ENCODE assay signal across 19 cellular contexts in genomic region chr12:128968668-128969067, GRCh38.
DNase-seq lines count a peak whose midpoint lies in the region; TF ChIP-seq lines count a peak whose summit lies in the region.
"Had no signal": no experiment of that assay in that cellular context is flagged by ENCODE, and none has a peak within 500 bp of the region (broad histone marks: within the 10 kb centered on the region; RNA-seq: fewer than 3 reads in every experiment).

No MANE protein-coding gene starts in this region.

- peak in 2 of 3 experiments; percentile 56 to 68 for DNase-seq in NCI-H1417 (lab: John Stamatoyannopoulos, UW)
- no peak for DNase-seq in NCI-H1417 treated with DMSO at 0.1 percent for 48 hours (lab: John Stamatoyannopoulos, UW)
- peak; percentile 24 for DNase-seq in COR-L47 (lab: John Stamatoyannopoulos, UW)
- DNase-seq in glutamatergic neuron, result no peak
- DNase-seq in stimulated activated CD4-positive, alpha-beta T cell treated with anti-CD3 and anti-CD28 coated beads, Interleukin-15, amount 100 ng/mL, for 24 hours, result no peak
- DNase-seq in dermis blood vessel endothelial cell, result no peak
- no peak for DNase-seq in endodermal cell
- DNase-seq: activated T-cell treated with anti-CD3 and anti-CD28 coated beads, Interleukin-2, amount 50 U/mL, for 1 hour; effector CD8-positive, alpha-beta T cell; MM.1S; NCI-H2029 treated with DMSO at 0.1 percent for 48 hours; psoas muscle; T-helper 17 cell had no signal

- H3K4me3 Mint-ChIP-seq in glutamatergic neuron (ENCODE audit: unreplicated experiment), result peak overlapping the region; percentile 16
- H3K4me3 Mint-ChIP-seq in endodermal cell, result no peak overlapping the region
- H3K4me3 Mint-ChIP-seq: T-helper 17 cell had no signal

- peaks cover 14% of the 10 kb centered on the region for H3K36me3 Mint-ChIP-seq in glutamatergic neuron (ENCODE audit: unreplicated experiment)
- H3K36me3 Mint-ChIP-seq in endodermal cell (ENCODE audit: low read depth), result peaks cover 15% of the 10 kb centered on the region

- WGBS in endodermal cell (ENCODE audit: insufficient coverage in 1 of 2, insufficient read length in 1 of 2), 2 experiments, result 49 to 81% methylated on average over 4 to 8 of the region's 8 CpGs

- H3K4me1 Mint-ChIP-seq in glutamatergic neuron (ENCODE audit: low read depth, unreplicated experiment), result peaks cover 9% of the 10 kb centered on the region
- H3K4me1 Mint-ChIP-seq in endodermal cell, result peaks cover 27% of the 10 kb centered on the region

- H3K9me3 ChIP-seq in endodermal cell (ENCODE audit: control insufficient read depth, low read length), result no peaks in the 10 kb centered on the region
- H3K9me3 ChIP-seq: adrenal gland had no signal

- no peaks in the 10 kb centered on the region for H3K27me3 ChIP-seq in KMS-11 (ENCODE audit: insufficient read depth, low read depth)
- no peaks in the 10 kb centered on the region for H3K27me3 ChIP-seq in endodermal cell (ENCODE audit: control insufficient read depth, insufficient read depth, low read length, poor library complexity, severe bottlenecking)

- H3K27ac Mint-ChIP-seq in glutamatergic neuron (ENCODE audit: unreplicated experiment), result no peak overlapping the region
- no peak overlapping the region for H3K27ac Mint-ChIP-seq in endodermal cell
- H3K27ac Mint-ChIP-seq: T-helper 17 cell had no signal

- no peak overlapping the region for H3K9ac ChIP-seq in KMS-11
- H3K9ac ChIP-seq in endodermal cell (ENCODE audit: extremely low read depth, low read length, poor library complexity, severe bottlenecking), result no peak overlapping the region

- H3K27ac ChIP-seq in KMS-11 (no peak overlapping the region), endodermal cell (ENCODE audit: low read depth, low read length) (no peak overlapping the region)
- H3K27ac ChIP-seq: adrenal gland, brain microvascular endothelial cell, psoas muscle, RWPE1, upper lobe of left lung had no signal

- no peak overlapping the region for H3K4me2 ChIP-seq in KMS-11

- H3K4me1 ChIP-seq in KMS-11 (ENCODE audit: low read depth, poor library complexity, severe bottlenecking), result no peaks in the 10 kb centered on the region
- H3K4me1 ChIP-seq in endodermal cell (ENCODE audit: control insufficient read depth, insufficient read depth, low read length), result peaks cover 13% of the 10 kb centered on the region
- H3K4me1 ChIP-seq: adrenal gland, psoas muscle, upper lobe of left lung had no signal

- H3K9me3 Mint-ChIP-seq in glutamatergic neuron (ENCODE audit: unreplicated experiment) (peaks cover 16% of the 10 kb centered on the region), endodermal cell (peaks cover 11% of the 10 kb centered on the region)

- 0 out of 2 replicates have a peak overlapping the region, but pooled peaks have one; percentile 48 for H2AFZ ChIP-seq in KMS-11 (ENCODE audit: low read depth)

- peaks cover 9% of the 10 kb centered on the region for H3K27me3 Mint-ChIP-seq in glutamatergic neuron (ENCODE audit: unreplicated experiment)
- peaks cover 23% of the 10 kb centered on the region for H3K27me3 Mint-ChIP-seq in endodermal cell (ENCODE audit: insufficient read depth)

- no peak overlapping the region for H3K4me3 ChIP-seq in KMS-11 (IDR thresholded peaks at IDR 0.05; ENCODE audit: insufficient read depth, low read depth, low read length)
- H3K4me3 ChIP-seq in endodermal cell (ENCODE audit: low read length), result no peak overlapping the region
- H3K4me3 ChIP-seq: adrenal gland, K562, psoas muscle, upper lobe of left lung had no signal

- no peaks in the 10 kb centered on the region for H3K79me2 ChIP-seq in KMS-11 (ENCODE audit: insufficient read depth, low read depth)

- TF ChIP-seq CTCF in KMS-11 (conservative IDR thresholded peaks at IDR 0.05; ENCODE audit: low read depth, low read length), result no peak
- no peak for TF ChIP-seq CTCF in glutamatergic neuron (IDR thresholded peaks at IDR 0.05; ENCODE audit: partially characterized antibody, unreplicated experiment)
- no peak for TF ChIP-seq CTCF in endodermal cell (conservative IDR thresholded peaks at IDR 0.05)

- H3K36me3 ChIP-seq in KMS-11 (ENCODE audit: insufficient read depth) (no peaks in the 10 kb centered on the region), endodermal cell (ENCODE audit: control insufficient read depth, insufficient read depth, low read length) (peaks cover 7% of the 10 kb centered on the region)
- H3K36me3 ChIP-seq: adrenal gland, brain microvascular endothelial cell, upper lobe of left lung had no signal

- no peaks in the 10 kb centered on the region for H4K20me1 ChIP-seq in KMS-11 (ENCODE audit: insufficient read depth)

Comparison
In these comparisons a context has a peak if more than half of its experiments do, and no peak if none do; other contexts are left out.
1. DNase-seq: peak in NCI-H1417 (2 of 3) and COR-L47 (single experiment); none in NCI-H1417 treated with DMSO at 0.1 percent for 48 hours (single experiment), glutamatergic neuron (single experiment), stimulated activated CD4-positive, alpha-beta T cell treated with anti-CD3 and anti-CD28 coated beads, Interleukin-15, amount 100 ng/mL, for 24 hours (single experiment), dermis blood vessel endothelial cell (single experiment) and endodermal cell (single experiment).